ENCODE assay signal across 2 cellular contexts in the genomic region with DNA sequence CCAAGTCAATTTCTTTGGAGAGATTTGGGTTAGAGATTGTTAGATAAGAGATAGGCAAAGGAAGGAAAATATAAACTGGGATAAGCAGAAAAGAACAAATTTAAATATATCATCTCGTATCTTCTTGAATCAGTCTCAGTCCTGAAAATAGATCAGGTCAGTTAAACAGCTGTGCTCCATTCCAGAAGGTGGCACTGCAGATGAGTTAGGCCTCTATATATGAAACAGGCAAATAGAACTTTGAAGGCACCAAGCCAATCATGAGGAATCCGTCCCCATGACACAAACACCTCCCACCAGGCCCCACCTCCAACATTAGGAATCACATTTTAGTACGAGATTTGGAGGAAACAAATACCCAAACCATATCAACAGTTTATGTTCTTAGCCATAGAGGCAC.
TF ChIP-seq lines count a peak whose summit lies in the region.

No MANE protein-coding gene starts in this region.

TF ChIP-seq in WTC11, 78 proteins besides CTCF, POLR2A, EP300 and RAD21 (continued from another document):
- TF ChIP-seq, protein P1, sequence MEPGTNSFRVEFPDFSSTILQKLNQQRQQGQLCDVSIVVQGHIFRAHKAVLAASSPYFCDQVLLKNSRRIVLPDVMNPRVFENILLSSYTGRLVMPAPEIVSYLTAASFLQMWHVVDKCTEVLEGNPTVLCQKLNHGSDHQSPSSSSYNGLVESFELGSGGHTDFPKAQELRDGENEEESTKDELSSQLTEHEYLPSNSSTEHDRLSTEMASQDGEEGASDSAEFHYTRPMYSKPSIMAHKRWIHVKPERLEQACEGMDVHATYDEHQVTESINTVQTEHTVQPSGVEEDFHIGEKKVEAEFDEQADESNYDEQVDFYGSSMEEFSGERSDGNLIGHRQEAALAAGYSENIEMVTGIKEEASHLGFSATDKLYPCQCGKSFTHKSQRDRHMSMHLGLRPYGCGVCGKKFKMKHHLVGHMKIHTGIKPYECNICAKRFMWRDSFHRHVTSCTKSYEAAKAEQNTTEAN (CRISPR knock-in tag; IDR thresholded peaks at IDR 0.05), result no peak
- no peak for TF ChIP-seq ZNF423 (CRISPR knock-in tag; IDR thresholded peaks at IDR 0.05)
- TF ChIP-seq JAZF1 (CRISPR knock-in tag; IDR thresholded peaks at IDR 0.05), result no peak

TF ChIP-seq in liver, 16 proteins besides CTCF, POLR2A, EP300 and RAD21 (continued from another document):
- TF ChIP-seq EGR1 (IDR thresholded peaks at IDR 0.05; ENCODE audit: low read depth in 2 of 2) (no peak), ZBTB33 (IDR thresholded peaks at IDR 0.05) (no peak), NR2F2 (IDR thresholded peaks at IDR 0.05) (no peak), TAF1 (conservative IDR thresholded peaks at IDR 0.05) (no peak), HNF4G (IDR thresholded peaks at IDR 0.05) (no peak), YY1 (IDR thresholded peaks at IDR 0.05) (no peak), ATF3 (IDR thresholded peaks at IDR 0.05) (no peak), FOXA1 (IDR thresholded peaks at IDR 0.05) (no peak)
